Comparison of ENCODE assay signal across 1 cellular context in genomic region chr22:33083212-33083611, GRCh38.
TF ChIP-seq lines count a peak whose summit lies in the region.

No MANE protein-coding gene starts in this region.

TF ChIP-seq in GM23338, 12 proteins besides CTCF, POLR2A, EP300 and RAD21 (continued from another document):
- TF ChIP-seq ZNF462 (CRISPR knock-in tag; IDR thresholded peaks at IDR 0.05) = no peak
- TF ChIP-seq NANOG (IDR thresholded peaks at IDR 0.05; ENCODE audit: borderline replicate concordance) = no peak
- TF ChIP-seq ZNF331 (CRISPR knock-in tag; IDR thresholded peaks at IDR 0.05; ENCODE audit: low read depth) = no peak
- no peak for TF ChIP-seq EZH2 (IDR thresholded peaks at IDR 0.05; ENCODE audit: low read depth, unreplicated experiment)
- no peak for TF ChIP-seq STAT1 (IDR thresholded peaks at IDR 0.05; ENCODE audit: unreplicated experiment)
- no peak for TF ChIP-seq ETS1 (IDR thresholded peaks at IDR 0.05)
- TF ChIP-seq CREB1 (CRISPR knock-in tag; IDR thresholded peaks at IDR 0.05; ENCODE audit: low read depth) = no peak
